1 cellular context compared by ENCODE assay signal in genomic region chr13:72556945-72557344, GRCh38.
TF ChIP-seq lines count a peak whose summit lies in the region.

No MANE protein-coding gene starts in this region.

TF ChIP-seq in HepG2, 621 proteins besides CTCF, POLR2A, EP300 and RAD21 (continued from another document):
- TF ChIP-seq GMEB1 (CRISPR knock-in tag; IDR thresholded peaks at IDR 0.05; ENCODE audit: borderline replicate concordance) (no peak), ZNF510 (CRISPR knock-in tag; IDR thresholded peaks at IDR 0.05; ENCODE audit: low read depth) (no peak), ZFP82 (CRISPR knock-in tag; IDR thresholded peaks at IDR 0.05; ENCODE audit: borderline replicate concordance) (no peak), IRF9 (CRISPR knock-in tag; IDR thresholded peaks at IDR 0.05; ENCODE audit: borderline replicate concordance) (no peak), MLXIP (CRISPR knock-in tag; IDR thresholded peaks at IDR 0.05; ENCODE audit: borderline replicate concordance) (no peak), ZNF788 (CRISPR knock-in tag; IDR thresholded peaks at IDR 0.05; ENCODE audit: borderline replicate concordance) (no peak)
